In the genomic region with DNA sequence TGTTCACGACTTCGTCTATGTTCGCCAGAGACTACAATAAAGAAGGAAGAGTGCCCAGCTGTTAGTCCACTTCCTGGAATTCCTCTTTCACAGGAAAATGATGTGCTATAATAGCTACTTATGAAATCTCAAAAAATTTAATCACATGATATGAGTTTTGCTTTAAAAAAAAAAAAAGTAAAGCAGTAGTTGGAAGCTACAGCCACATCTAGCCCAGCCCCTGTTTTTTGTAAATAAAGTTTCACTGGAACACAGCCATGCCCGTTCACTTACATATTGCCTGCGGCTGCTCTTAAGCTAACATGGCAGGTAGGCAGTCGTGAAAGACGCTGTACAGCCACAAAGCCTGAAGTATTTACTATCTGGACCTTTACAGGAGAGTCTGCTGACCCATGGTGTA, we compare ENCODE assay signal across 32 cellular contexts. TPM values are rescaled to one million over a fixed set of nuclear protein-coding genes. Genes with fewer than 3 reads are reported as not detected.
DNase-seq lines count a peak whose midpoint lies in the region; ATAC-seq and TF ChIP-seq lines count a peak whose summit lies in the region.
"Had no signal": no experiment of that assay in that cellular context is flagged by ENCODE, and none has a peak within 500 bp of the region (broad histone marks: within the 10 kb centered on the region; RNA-seq: fewer than 3 reads in every experiment).

No MANE protein-coding gene starts in this region.

- H3K4me1 ChIP-seq in trophoblast cell (ENCODE audit: control insufficient read depth in 1 of 2, insufficient read depth in 2 of 2, low read length in 2 of 2) = peaks cover 12 to 13% of the 10 kb centered on the region in 2 experiments

- H3K4me3 ChIP-seq in trophoblast cell (ENCODE audit: low read depth, low read length) (no peak overlapping the region), foreskin fibroblast (ENCODE audit: low read depth in 1 of 2, low read length in 2 of 2) (no peak overlapping the region)
- H3K4me3 ChIP-seq: GM23248, MG63, testis, vagina had no signal

- no peaks in the 10 kb centered on the region for H3K9me3 Mint-ChIP-seq in naive thymus-derived CD8-positive, alpha-beta T cell
- H3K9me3 Mint-ChIP-seq: activated T-helper 1 cell treated with anti-CD3 and anti-CD28 coated beads, Interleukin-12 subunit alpha, Interleukin-12 subunit beta, Interleukin-2, Interleukin-4 antibody, amounts not matched to agents 30 ng/mL and 10 ng/mL and 1 ng/mL, durations not matched to agents 14 hours and 24 hours and 36 hours; CD4-positive, alpha-beta memory T cell; natural killer cell treated with Interleukin-12 subunit alpha and Interleukin-12 subunit beta and Interleukin-15 and Interleukin-18, amount 100 ng/mL, for 72 hours; T-helper 1 cell treated with Interleukin-12 subunit alpha and Interleukin-12 subunit beta and Interleukin-4 antibody, amounts not matched to agents 30 μg/mL and 1 μg/mL, for 36 hours had no signal

- no peak overlapping the region for H3K27ac Mint-ChIP-seq in naive thymus-derived CD8-positive, alpha-beta T cell
- H3K27ac Mint-ChIP-seq: activated T-helper 1 cell treated with anti-CD3 and anti-CD28 coated beads, Interleukin-12 subunit alpha, Interleukin-12 subunit beta, Interleukin-2, Interleukin-4 antibody, amounts not matched to agents 30 ng/mL and 10 ng/mL and 1 ng/mL, durations not matched to agents 14 hours and 24 hours and 36 hours; natural killer cell treated with Interleukin-12 subunit alpha and Interleukin-12 subunit beta and Interleukin-15 and Interleukin-18, amount 100 ng/mL, for 72 hours; T-helper 1 cell treated with Interleukin-12 subunit alpha and Interleukin-12 subunit beta and Interleukin-4 antibody, amounts not matched to agents 30 μg/mL and 1 μg/mL, for 36 hours had no signal

- no peak overlapping the region for H3K4me2 ChIP-seq in trophoblast cell (ENCODE audit: low read length)

- no peak overlapping the region for H3K4ac ChIP-seq in trophoblast cell (ENCODE audit: low read depth, low read length)

- H3K23ac ChIP-seq in trophoblast cell (ENCODE audit: low read length) = no peak overlapping the region

- H3K36me3 ChIP-seq in trophoblast cell (ENCODE audit: control insufficient read depth in 1 of 2, insufficient read depth in 2 of 2, low read length in 2 of 2) = peaks cover 6 to 12% of the 10 kb centered on the region in 2 experiments

- intact Hi-C loops in left colon (cut with DNase I, micrococcal nuclease) = no loop called here

- peaks cover 0 to 3% (median 1%) of the 10 kb centered on the region in 4 donors for H3K4me1 Mint-ChIP-seq in naive thymus-derived CD8-positive, alpha-beta T cell

- no peaks in the 10 kb centered on the region for H3K79me2 ChIP-seq in trophoblast cell (ENCODE audit: control insufficient read depth, insufficient read depth, low read length, poor library complexity)

- H3K27ac ChIP-seq in 22Rv1 = peak overlapping the region; percentile 58
- H3K27ac ChIP-seq in trophoblast cell (ENCODE audit: low read depth, low read length) = peak overlapping the region; percentile 7
- H3K27ac ChIP-seq: GM23248, testis, vagina had no signal

- H3K79me1 ChIP-seq in trophoblast cell (ENCODE audit: low read length) = peaks cover 17% of the 10 kb centered on the region

- H3K14ac ChIP-seq in trophoblast cell (ENCODE audit: low read length) = no peak overlapping the region

- ATAC-seq in left colon = peak; percentile 61
- no peak for ATAC-seq in GM18520 (IDR thresholded peaks at IDR 0.05; ENCODE audit: unreplicated experiment)
- no peak for ATAC-seq in naive thymus-derived CD8-positive, alpha-beta T cell
- ATAC-seq in GM18870 (IDR thresholded peaks at IDR 0.05; ENCODE audit: unreplicated experiment) = no peak
- ATAC-seq: natural killer cell treated with Interleukin-12 subunit alpha and Interleukin-12 subunit beta and Interleukin-15 and Interleukin-18, amount 100 ng/mL, for 72 hours; Right ventricle myocardium inferior; SK-N-SH treated with all-trans-retinoic acid at 6 μM for 48 hours had no signal

- no peaks in the 10 kb centered on the region for H3K27me3 Mint-ChIP-seq in naive thymus-derived CD8-positive, alpha-beta T cell
- H3K27me3 Mint-ChIP-seq: CD4-positive, alpha-beta memory T cell; natural killer cell treated with Interleukin-12 subunit alpha and Interleukin-12 subunit beta and Interleukin-15 and Interleukin-18, amount 100 ng/mL, for 72 hours had no signal

- TF ChIP-seq CTCF in 22Rv1 (IDR thresholded peaks at IDR 0.05) (no peak), foreskin fibroblast (IDR thresholded peaks at IDR 0.05; ENCODE audit: low read depth, low read length) (no peak)

- no peak overlapping the region for H3K4me3 Mint-ChIP-seq in naive thymus-derived CD8-positive, alpha-beta T cell
- H3K4me3 Mint-ChIP-seq: activated T-helper 1 cell treated with anti-CD3 and anti-CD28 coated beads, Interleukin-12 subunit alpha, Interleukin-12 subunit beta, Interleukin-2, Interleukin-4 antibody, amounts not matched to agents 30 ng/mL and 10 ng/mL and 1 ng/mL, durations not matched to agents 14 hours and 24 hours and 36 hours; CD4-positive, alpha-beta memory T cell; natural killer cell treated with Interleukin-12 subunit alpha and Interleukin-12 subunit beta and Interleukin-15 and Interleukin-18, amount 100 ng/mL, for 72 hours; T-helper 1 cell treated with Interleukin-12 subunit alpha and Interleukin-12 subunit beta and Interleukin-4 antibody, amounts not matched to agents 30 μg/mL and 1 μg/mL, for 36 hours had no signal

- no peak overlapping the region for H2BK120ac ChIP-seq in trophoblast cell (ENCODE audit: insufficient read depth, low read length, poor library complexity)

- H4K12ac ChIP-seq in trophoblast cell (ENCODE audit: low read depth, low read length) = no peak overlapping the region

- H2BK12ac ChIP-seq in trophoblast cell (ENCODE audit: low read length) = no peak overlapping the region

- POLR2A ChIA-PET in naive thymus-derived CD8-positive, alpha-beta T cell (lab: Charles Lee) = interaction anchor here (0.6 to 2.0 kb wide), 3 partner anchors 171 to 1724 kb away, joined by 3 to 5 read pairs (median 3); no protein-coding TSS in a partner anchor

- no peaks in the 10 kb centered on the region for H3K27me3 ChIP-seq in trophoblast cell (ENCODE audit: insufficient read depth, low read length)
- H3K27me3 ChIP-seq: MG63, testis, vagina had no signal

- no peak overlapping the region for H2AK5ac ChIP-seq in trophoblast cell (ENCODE audit: low read length)

- H3K36me3 Mint-ChIP-seq in naive thymus-derived CD8-positive, alpha-beta T cell = peaks cover 0 to 55% (median 12%) of the 10 kb centered on the region in 3 donors

- H3K9ac ChIP-seq in trophoblast cell (ENCODE audit: low read length) = no peak overlapping the region
- H3K9ac ChIP-seq: GM23248 had no signal

- no peak overlapping the region for H2AFZ ChIP-seq in trophoblast cell (ENCODE audit: insufficient read depth, low read length, poor library complexity)
- H2AFZ ChIP-seq: GM23248 had no signal

- peak; percentile 9 for DNase-seq in LHCN-M2 (ENCODE audit: low read depth)
- DNase-seq in left colon = no peak
- DNase-seq in trophoblast cell = no peak
- DNase-seq in foreskin fibroblast = no peak
- no peak for DNase-seq in naive thymus-derived CD8-positive, alpha-beta T cell
- DNase-seq: activated CD4-positive, alpha-beta T cell treated with anti-CD3 and anti-CD28 coated beads, Interleukin-2, amount 50 U/mL, for 4 hours; activated CD8-positive, alpha-beta memory T cell treated with anti-CD3 and anti-CD28 coated beads, Interleukin-2, amount 50 U/mL, for 4 hours; activated naive CD4-positive, alpha-beta T cell treated with anti-CD3 and anti-CD28 coated beads, Interleukin-2, amount 50 U/mL, for 16 hours; CD4-positive, alpha-beta memory T cell; DND-41; effector CD4-positive, alpha-beta T cell; GF-D8; GM23248; KBM-7; MG63; NCI-H1417; NCI-H2081 treated with DMSO at 0.1 percent for 48 hours; NCI-H226; NCI-H526 treated with DMSO at 0.1 percent for 48 hours; small intestine; stimulated activated CD4-positive, alpha-beta T cell treated with anti-CD3 and anti-CD28 coated beads, Interleukin-1b, Interleukin-23, amount 100 ng/mL, for 48 hours; stimulated activated naive CD4-positive, alpha-beta T cell treated with Interleukin-2 at 50 U/mL for 16 hours; testis had no signal

- WGBS in trophoblast cell (ENCODE audit: extremely low coverage, insufficient coverage, insufficient read length) = no CpG with 5 or more reads among the region's 7 CpGs

- H3K9me3 ChIP-seq in trophoblast cell (ENCODE audit: insufficient read depth, low read depth, low read length) = no peaks in the 10 kb centered on the region
- H3K9me3 ChIP-seq: MG63, testis, vagina had no signal

- H3K18ac ChIP-seq in trophoblast cell (ENCODE audit: low read length) = no peak overlapping the region

- H2BK5ac ChIP-seq in trophoblast cell (ENCODE audit: low read depth, low read length, poor library complexity) = no peak overlapping the region

- no peak overlapping the region for H4K8ac ChIP-seq in trophoblast cell (ENCODE audit: low read depth, low read length)

- no peak overlapping the region for H4K91ac ChIP-seq in trophoblast cell (ENCODE audit: low read depth, low read length)

RNA-seq across cellular contexts. Expression of gene VPS53, which starts 15.3 kb away (rescaled TPM):
- total RNA-seq in LHCN-M2 (2014; rRNA removed) (9.0 and 15.8 TPM in 2 replicates), left colon (10 to 100 TPM; 75.0 to 87.3 TPM)
- 32.9 TPM for polyA plus RNA-seq in LHCN-M2 (2012)
- polyA plus RNA-seq in trophoblast cell (2013) = 18.8 and 19.3 TPM in 2 replicates
- 10 to 100 TPM; 76.7 to 90.1 TPM for total RNA-seq in naive thymus-derived CD8-positive, alpha-beta T cell
- 1 to 10 TPM; 5.0 to 9.4 (median 8.1) TPM for polyA plus RNA-seq in naive thymus-derived CD8-positive, alpha-beta T cell

RNA-seq across cellular contexts. Expression of gene TLCD3A, which starts 33.0 kb away (rescaled TPM):
- total RNA-seq in LHCN-M2 (2014; rRNA removed) (20.7 and 22.7 TPM in 2 replicates), left colon (10 to 100 TPM; 11.3 to 15.1 TPM)
- polyA plus RNA-seq in LHCN-M2 (2012) = 28.1 TPM
- polyA plus RNA-seq in trophoblast cell (2013) = 26.9 and 27.7 TPM in 2 replicates
- 1 to 10 TPM; 2.1 to 3.8 TPM for total RNA-seq in naive thymus-derived CD8-positive, alpha-beta T cell
- 1 to 10 TPM in 2 of 3 donors, under 1 TPM in 1; 0.98 to 2.0 (median 1.2) TPM for polyA plus RNA-seq in naive thymus-derived CD8-positive, alpha-beta T cell

RNA-seq across cellular contexts. Expression of gene GEMIN4, which starts 52.7 kb away (rescaled TPM):
- total RNA-seq in LHCN-M2 (2014; rRNA removed) = 20.5 and 23.0 TPM in 2 replicates
- 14.0 TPM for polyA plus RNA-seq in LHCN-M2 (2012)
- 10 to 100 TPM; 12.4 to 15.2 TPM for total RNA-seq in left colon
- polyA plus RNA-seq in trophoblast cell (2013) = 16.2 and 17.2 TPM in 2 replicates
- total RNA-seq in naive thymus-derived CD8-positive, alpha-beta T cell = 10 to 100 TPM; 37.8 to 41.0 TPM
- polyA plus RNA-seq in naive thymus-derived CD8-positive, alpha-beta T cell = 10 to 100 TPM; 16.6 to 35.1 (median 21.2) TPM
